1 cellular context compared by ENCODE assay signal in genomic region chr20:2656471-2657117, GRCh38.
TF ChIP-seq lines count a peak whose summit lies in the region.

No MANE protein-coding gene starts in this region.

TF ChIP-seq in HepG2, 621 proteins besides CTCF, POLR2A, EP300 and RAD21:
- TF ChIP-seq GFI1 (CRISPR knock-in tag; IDR thresholded peaks at IDR 0.05; ENCODE audit: borderline replicate concordance), result 0 out of 2 replicates have a peak, but pooled peaks have one; percentile 22
- TF ChIP-seq ZNF292 (CRISPR knock-in tag; IDR thresholded peaks at IDR 0.05; ENCODE audit: borderline replicate concordance, low read depth), result no peak
- no peak for TF ChIP-seq RCOR2 (CRISPR knock-in tag; IDR thresholded peaks at IDR 0.05)
- TF ChIP-seq PAF1 (CRISPR knock-in tag; IDR thresholded peaks at IDR 0.05), result peak; percentile 60; the same call in 1 of the 2 replicates
- TF ChIP-seq SOX13 (IDR thresholded peaks at IDR 0.05), result no peak
- 0 out of 4 replicates have a peak, but pooled peaks of 1 of the 2 experiments have one; percentile 15 for TF ChIP-seq SOX13 (CRISPR knock-in tag; conservative IDR thresholded peaks at IDR 0.05 in 1 of 2, IDR thresholded peaks at IDR 0.05 in 1 of 2)
- TF ChIP-seq ZNF414 (CRISPR knock-in tag; IDR thresholded peaks at IDR 0.05), result no peak
- no peak for TF ChIP-seq JUND (CRISPR knock-in tag; IDR thresholded peaks at IDR 0.05)
- 0 out of 2 replicates have a peak, but pooled peaks have one; percentile 56 for TF ChIP-seq ZNF224 (CRISPR knock-in tag; IDR thresholded peaks at IDR 0.05)
- no peak for TF ChIP-seq ZNF407 (CRISPR knock-in tag; IDR thresholded peaks at IDR 0.05; ENCODE audit: not compliant biosample characterization)
- no peak for TF ChIP-seq HNRNPL (IDR thresholded peaks at IDR 0.05; ENCODE audit: low read depth, low read length)
- no peak for TF ChIP-seq TBX3 (IDR thresholded peaks at IDR 0.05; ENCODE audit: borderline replicate concordance)
- peak; percentile 0; the same call in 1 of the 2 replicates for TF ChIP-seq POLR2AphosphoS2 (IDR thresholded peaks at IDR 0.05; ENCODE audit: low read depth, low read length)
- peak; percentile 90 for TF ChIP-seq RBM22 (optimal IDR thresholded peaks at IDR 0.05; ENCODE audit: low read length)
- TF ChIP-seq ZNF33A (CRISPR knock-in tag; IDR thresholded peaks at IDR 0.05; ENCODE audit: borderline replicate concordance), result no peak
- peak; percentile 32; the same call in 1 of the 2 replicates for TF ChIP-seq RBFOX2 (IDR thresholded peaks at IDR 0.05; ENCODE audit: low read depth, low read length)
- TF ChIP-seq ZNF691 (CRISPR knock-in tag; IDR thresholded peaks at IDR 0.05; ENCODE audit: borderline replicate concordance, low read depth), result no peak
- TF ChIP-seq ZBTB44 (CRISPR knock-in tag; IDR thresholded peaks at IDR 0.05), result no peak
- TF ChIP-seq ZNF558 (CRISPR knock-in tag; IDR thresholded peaks at IDR 0.05; ENCODE audit: borderline replicate concordance), result no peak
- no peak for TF ChIP-seq CERS6 (CRISPR knock-in tag; IDR thresholded peaks at IDR 0.05)
- no peak for TF ChIP-seq EHMT2 (IDR thresholded peaks at IDR 0.05; ENCODE audit: borderline replicate concordance, low read depth, low read length)
- no peak for TF ChIP-seq AGO2 (optimal IDR thresholded peaks at IDR 0.05; ENCODE audit: low read depth, low read length)
- TF ChIP-seq ZNF792 (CRISPR knock-in tag; IDR thresholded peaks at IDR 0.05), result no peak
- TF ChIP-seq PRDM10 (CRISPR knock-in tag; IDR thresholded peaks at IDR 0.05; ENCODE audit: low read depth), result no peak
- TF ChIP-seq ZNF564 (CRISPR knock-in tag; IDR thresholded peaks at IDR 0.05), result no peak
- TF ChIP-seq POLR2G (IDR thresholded peaks at IDR 0.05; ENCODE audit: low read depth, low read length), result peak; percentile 49
- peak; percentile 78; the same call in 1 of the 2 replicates for TF ChIP-seq SSRP1 (CRISPR knock-in tag; IDR thresholded peaks at IDR 0.05)
- TF ChIP-seq DR1 (CRISPR knock-in tag; IDR thresholded peaks at IDR 0.05), result no peak
